In genomic region chr19:3761382-3762129, GRCh38 we compare ENCODE assay signal across 8 cellular contexts. TPM values are rescaled to one million over a fixed set of nuclear protein-coding genes. Genes with fewer than 3 reads are reported as not detected.
A peak's percentile ranks its signal among the peaks of the same experiment; 100 is the strongest.
DNase-seq lines count a peak whose midpoint lies in the region; ATAC-seq and TF ChIP-seq lines count a peak whose summit lies in the region.

TSS of gene APBA3 (minus strand) at chr19:3761692. CDS start at chr19:3760264, 1,428 bp downstream.

- in situ Hi-C loops in KBM-7 (cut with MboI; ENCODE audit: low pct_unique_long_range_greater_than_20kb, low sequenced_read_pairs), result no loop called here

- H3K79me2 ChIP-seq in PC-3 (ENCODE audit: low read length), result peaks cover 28% of the 10 kb centered on the region

- intact Hi-C loops in PC-3 (cut with micrococcal nuclease), result loop anchor here (5.0 kb wide), 1 partner anchor 226 kb away; the partner anchor contains the start of gene EEF2

- peak; percentile 57 for ATAC-seq in GM21515 (IDR thresholded peaks at IDR 0.05; ENCODE audit: unreplicated experiment)
- peak; percentile 49 for ATAC-seq in PC-3
- ATAC-seq in esophagus mucosa, result peak; percentile 60

- peak within 1 kb of the TSS; percentile 99 for H3K27ac Mint-ChIP-seq in activated T-cell treated with anti-CD3 and anti-CD28 coated beads, Interleukin-2, amount 50 U/mL, for 24 hours

- peak within 1 kb of the TSS; percentile 94 for H3K4me2 ChIP-seq in PC-3 (ENCODE audit: low read length)

- H3K27me3 Mint-ChIP-seq in activated T-cell treated with anti-CD3 and anti-CD28 coated beads, Interleukin-2, amount 50 U/mL, for 24 hours, result peaks cover 2% of the 10 kb centered on the region

- H3K4me1 ChIP-seq in PC-3 (ENCODE audit: insufficient read depth, low read length) (peaks cover 5% of the 10 kb centered on the region; the same call in 1 of the 2 replicates), muscle layer of duodenum (ENCODE audit: control insufficient read depth in 1 of 2, insufficient read depth in 2 of 2, low read length in 2 of 2) (peaks cover 3 to 40% of the 10 kb centered on the region in 2 donors)

- DNase-seq in COLO668 (lab: John Stamatoyannopoulos, UW; ENCODE audit: unreplicated experiment), result peak; percentile 91
- peak; percentile 97 for DNase-seq in KBM-7
- peak; percentile 85 for DNase-seq in PC-3
- DNase-seq in activated T-cell treated with anti-CD3 and anti-CD28 coated beads, Interleukin-2, amount 50 U/mL, for 24 hours, result peak; percentile 99
- peak; percentile 93 for DNase-seq in stimulated activated CD8-positive, alpha-beta memory T cell treated with anti-CD3 and anti-CD28 coated beads, Interleukin-7, amount 100 ng/mL, for 24 hours (ENCODE audit: low read depth)

- H3K4me3 Mint-ChIP-seq in activated T-cell treated with anti-CD3 and anti-CD28 coated beads, Interleukin-2, amount 50 U/mL, for 24 hours, result peak within 1 kb of the TSS; percentile 98

- H2AFZ ChIP-seq in PC-3 (ENCODE audit: low read length), result peak within 1 kb of the TSS; percentile 95

- BruUV-seq in PC-3 (replicated peaks; lab: Mats Ljungman, UMichigan), result no TSS peak

- CTCF ChIA-PET in PC-3 (lab: Charles Lee), result interaction anchor here (1.2 kb wide), 1 partner anchor 207 kb away, joined by 3 read pairs; no protein-coding TSS in a partner anchor

- no peaks in the 10 kb centered on the region for H4K20me1 ChIP-seq in PC-3 (ENCODE audit: low read length)

- H3K36me3 ChIP-seq in PC-3 (ENCODE audit: low read depth, low read length) (no peaks in the 10 kb centered on the region), muscle layer of duodenum (ENCODE audit: control insufficient read depth in 1 of 2, insufficient read depth in 2 of 2, low read length in 2 of 2) (peaks cover 11 to 35% of the 10 kb centered on the region in 2 donors)

- H3K9me2 ChIP-seq in PC-3 (replicated peaks; ENCODE audit: low read length), result no peaks in the 10 kb centered on the region

- H3K27me3 ChIP-seq in PC-3 (ENCODE audit: low read length) (no peaks in the 10 kb centered on the region), muscle layer of duodenum (ENCODE audit: low read depth, low read length) (no peaks in the 10 kb centered on the region)

- H3K9ac ChIP-seq in PC-3 (ENCODE audit: low read length), result peak within 1 kb of the TSS; percentile 99

- peaks cover 49% of the 10 kb centered on the region for H3K4me1 Mint-ChIP-seq in activated T-cell treated with anti-CD3 and anti-CD28 coated beads, Interleukin-2, amount 50 U/mL, for 24 hours (ENCODE audit: low read depth)

- H3K9me3 Mint-ChIP-seq in activated T-cell treated with anti-CD3 and anti-CD28 coated beads, Interleukin-2, amount 50 U/mL, for 24 hours, result no peaks in the 10 kb centered on the region

- peak; percentile 73 for TF ChIP-seq CTCF in PC-3 (conservative IDR thresholded peaks at IDR 0.05; ENCODE audit: low read depth, low read length)

- no peaks in the 10 kb centered on the region for H3F3A ChIP-seq in PC-3 (ENCODE audit: low read length, unreplicated experiment)

- H3K9me3 ChIP-seq in PC-3 (ENCODE audit: low read length) (no peaks in the 10 kb centered on the region), muscle layer of duodenum (ENCODE audit: control insufficient read depth in 1 of 2, low read length in 2 of 2) (no peaks in the 10 kb centered on the region)

- POLR2A ChIA-PET in PC-3 (lab: Charles Lee; ENCODE audit: unreplicated experiment), result interaction anchor here (0.7 kb wide), 1 partner anchor 1305 kb away, joined by 4 read pairs; the partner anchor contains the start of gene LMNB2

- peaks cover 59% of the 10 kb centered on the region for H3K36me3 Mint-ChIP-seq in activated T-cell treated with anti-CD3 and anti-CD28 coated beads, Interleukin-2, amount 50 U/mL, for 24 hours (ENCODE audit: low read depth)

- H3K27ac ChIP-seq in PC-3 (ENCODE audit: low read length), result peak within 1 kb of the TSS; percentile 99
- H3K27ac ChIP-seq in muscle layer of duodenum (ENCODE audit: low read length), result peak within 1 kb of the TSS; percentile 98

- peak within 1 kb of the TSS; percentile 90 for H3K4me3 ChIP-seq in PC-3 (ENCODE audit: low read length)
- peak within 1 kb of the TSS; percentile 89 to 95 for H3K4me3 ChIP-seq in muscle layer of duodenum (ENCODE audit: low read depth in 1 of 2, low read length in 2 of 2)

RNA-seq across cellular contexts. Expression of gene APBA3, which starts in this region (rescaled TPM):
- total RNA-seq in PC-3 (2014; rRNA removed) (21.4 and 23.9 TPM in 2 replicates), esophagus mucosa (10.9 TPM)

Comparison
In these comparisons a context has a peak if more than half of its experiments do, and no peak if none do; other contexts are left out.
1. Peak in every context shown above with its lines: DNase-seq, ATAC-seq, H3K4me3 ChIP-seq and H3K27ac ChIP-seq.